9 cellular contexts compared by ENCODE assay signal in genomic region chr18:31424383-31424988, GRCh38. TPM values are rescaled to one million over a fixed set of nuclear protein-coding genes. Genes with fewer than 3 reads are reported as not detected.
A peak's percentile ranks its signal among the peaks of the same experiment; 100 is the strongest.
DNase-seq lines count a peak whose midpoint lies in the region; ATAC-seq and TF ChIP-seq lines count a peak whose summit lies in the region.
"Had no signal": no experiment of that assay in that cellular context is flagged by ENCODE, and none has a peak within 500 bp of the region (broad histone marks: within the 10 kb centered on the region; RNA-seq: fewer than 3 reads in every experiment).

No MANE protein-coding gene starts in this region.

- WGBS in heart right ventricle, 2 donors: 37 to 38% methylated on average over 7 of the region's 7 CpGs
- WGBS in upper lobe of left lung, 2 donors: 28 to 36% methylated on average over 7 of the region's 7 CpGs

- H4K20me1 ChIP-seq in OCI-LY1 (ENCODE audit: insufficient read depth, low read length): no peaks in the 10 kb centered on the region

- no peaks in the 10 kb centered on the region for H3K79me2 ChIP-seq in OCI-LY1 (ENCODE audit: insufficient read depth, low read length)

- no peak overlapping the region for H3K9ac ChIP-seq in OCI-LY1 (ENCODE audit: low read length)

- intact Hi-C loops in heart right ventricle (cut with DNase I) (loop anchor here in 1 of 10 donors (10.0 kb wide), 1 partner anchor 80 kb away; no protein-coding TSS in a partner anchor), left cardiac atrium (cut with DNase I) (loop anchor here in 1 of 2 donors (10.0 kb wide), 1 partner anchor 80 kb away; no protein-coding TSS in a partner anchor), posterior cingulate gyrus (cut with DNase I) (no loop called here)

- H3K4me2 ChIP-seq in OCI-LY1 (ENCODE audit: low read length): no peak overlapping the region

- TF ChIP-seq CTCF in heart right ventricle (IDR thresholded peaks at IDR 0.05) (peak in 7 of 9 donors; percentile 40 to 56 (median 48)), OCI-LY1 (IDR thresholded peaks at IDR 0.05; ENCODE audit: low read length) (peak; percentile 78), fibroblast of the aortic adventitia (IDR thresholded peaks at IDR 0.05; ENCODE audit: insufficient read depth, low read length) (peak; percentile 54), upper lobe of left lung (IDR thresholded peaks at IDR 0.05) (peak in 4 of 6 experiments; percentile 7 to 38 (median 33))

- no peak overlapping the region for H2AFZ ChIP-seq in OCI-LY1 (ENCODE audit: low read length)

- H3K27ac ChIP-seq in heart right ventricle (no peak overlapping the region), OCI-LY1 (ENCODE audit: low read depth, low read length, poor library complexity, severe bottlenecking) (no peak overlapping the region), upper lobe of left lung (no peak overlapping the region)

- H3F3A ChIP-seq in OCI-LY1 (ENCODE audit: insufficient read depth, low read length): no peaks in the 10 kb centered on the region

- ATAC-seq in heart right ventricle (no peak), left cardiac atrium (no peak), HG02884 (IDR thresholded peaks at IDR 0.05; ENCODE audit: unreplicated experiment) (peak; percentile 76), upper lobe of left lung (ENCODE audit: low FRiP score in 2 of 2) (peak in 1 of 2 donors; percentile 50)

- H3K36me3 ChIP-seq in heart right ventricle (no peaks in the 10 kb centered on the region), OCI-LY1 (ENCODE audit: insufficient read depth, low read length) (no peaks in the 10 kb centered on the region), upper lobe of left lung (no peaks in the 10 kb centered on the region)

- no peak for TF ChIP-seq EP300 in upper lobe of left lung (IDR thresholded peaks at IDR 0.05)

- DNase-seq in heart right ventricle (no peak), left cardiac atrium (no peak), fibroblast of the aortic adventitia (ENCODE audit: low read depth) (peak; percentile 12), upper lobe of left lung (no peak), NCI-H1105 (lab: John Stamatoyannopoulos, UW) (no peak), posterior cingulate gyrus (no peak)

- TF ChIP-seq POLR2A in upper lobe of left lung (IDR thresholded peaks at IDR 0.05): no peak

- H3K27me3 ChIP-seq in heart right ventricle (no peaks in the 10 kb centered on the region), OCI-LY1 (ENCODE audit: insufficient read depth, low read length) (no peaks in the 10 kb centered on the region), upper lobe of left lung (no peaks in the 10 kb centered on the region)

- no peaks in the 10 kb centered on the region for H3K9me3 ChIP-seq in heart right ventricle
- H3K9me3 ChIP-seq in OCI-LY1 (ENCODE audit: low read length): no peaks in the 10 kb centered on the region
- H3K9me3 ChIP-seq in upper lobe of left lung: no peaks in the 10 kb centered on the region

- no peaks in the 10 kb centered on the region for H3K4me1 ChIP-seq in heart right ventricle
- H3K4me1 ChIP-seq in OCI-LY1 (ENCODE audit: insufficient read depth, low read length, severe bottlenecking): no peaks in the 10 kb centered on the region
- no peaks in the 10 kb centered on the region for H3K4me1 ChIP-seq in upper lobe of left lung

- no peak overlapping the region for H3K4me3 ChIP-seq in heart right ventricle
- H3K4me3 ChIP-seq in OCI-LY1 (ENCODE audit: low read depth, low read length, poor library complexity, severe bottlenecking): no peak overlapping the region
- H3K4me3 ChIP-seq in fibroblast of the aortic adventitia (ENCODE audit: low read depth, low read length): no peak overlapping the region
- H3K4me3 ChIP-seq in upper lobe of left lung: no peak overlapping the region

- H3K9me2 ChIP-seq in OCI-LY1 (ENCODE audit: low read depth, low read length): no peaks in the 10 kb centered on the region

RNA-seq across cellular contexts. Expression of gene DSG3, which starts 23.1 kb away (rescaled TPM):
- total RNA-seq in heart right ventricle (not detected), left cardiac atrium (not detected), fibroblast of the aortic adventitia (ENCODE audit: low replicate concordance) (0.16 TPM in 1 of 2 replicates, not detected in the other), upper lobe of left lung (not detected)
- under 1 TPM in 1 of 2 donors, not detected in 1; 0.04 TPM for polyA plus RNA-seq in heart right ventricle
- total RNA-seq: dermis microvascular lymphatic vessel endothelial cell had no signal

RNA-seq across cellular contexts. Expression of gene DSG4, which starts 47.9 kb away (rescaled TPM):
- not detected for total RNA-seq in heart right ventricle
- polyA plus RNA-seq in heart right ventricle: not detected
- not detected for total RNA-seq in left cardiac atrium
- not detected in 2 replicates for total RNA-seq in fibroblast of the aortic adventitia (ENCODE audit: low replicate concordance)
- total RNA-seq in upper lobe of left lung: not detected
- total RNA-seq: dermis microvascular lymphatic vessel endothelial cell had no signal
